19 cellular contexts compared by ENCODE assay signal in the genomic region with DNA sequence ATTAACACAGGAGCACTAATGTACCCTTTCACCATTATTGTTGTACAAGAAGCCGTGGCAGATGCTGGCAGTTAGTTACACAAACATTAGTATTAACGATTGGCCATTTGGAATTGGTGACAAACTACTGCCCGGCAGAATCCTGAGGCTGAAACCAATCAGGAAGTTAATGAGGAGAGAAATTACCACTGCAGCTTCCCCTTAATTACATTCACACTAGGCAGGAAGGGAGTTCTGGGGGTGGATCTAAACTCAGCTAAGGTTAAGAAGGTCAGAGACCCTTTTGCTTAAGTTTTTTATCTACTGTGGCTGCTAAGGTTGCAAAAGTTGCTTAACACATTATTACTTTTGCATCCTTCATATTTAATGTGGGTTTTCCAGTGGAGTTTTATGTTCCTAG. TPM values are rescaled to one million over a fixed set of nuclear protein-coding genes. Genes with fewer than 3 reads are reported as not detected.
DNase-seq lines count a peak whose midpoint lies in the region; ATAC-seq and TF ChIP-seq lines count a peak whose summit lies in the region.
"Had no signal": no experiment of that assay in that cellular context is flagged by ENCODE, and none has a peak within 500 bp of the region (broad histone marks: within the 10 kb centered on the region; RNA-seq: fewer than 3 reads in every experiment).

No MANE protein-coding gene starts in this region.

- peak; percentile 25 for DNase-seq in DMS153 (lab: John Stamatoyannopoulos, UW)
- DNase-seq in NOMO-1 treated with DMSO at 0.1 percent for 48 hours (lab: John Stamatoyannopoulos, UW; ENCODE audit: unreplicated experiment): peak; percentile 32
- DNase-seq in left kidney (ENCODE audit: low read depth, low spot score): peak; percentile 44
- no peak for DNase-seq in GM10248 (ENCODE audit: extremely low spot score)
- DNase-seq in activated CD8-positive, alpha-beta memory T cell treated with anti-CD3 and anti-CD28 coated beads, Interleukin-2, amount 50 U/mL, for 4 hours: no peak
- no peak for DNase-seq in omental fat pad (ENCODE audit: low spot score)
- DNase-seq in activated T-cell treated with anti-CD3 and anti-CD28 coated beads, Interleukin-2, amount 50 U/mL, for 1 hour: no peak
- DNase-seq: CD4-positive, alpha-beta T cell; DND-41; HFFc6; NCI-H187 treated with DMSO at 0.1 percent for 48 hours; NCI-H446; NCI-H82; PC-9; T-helper 9 cell had no signal

- H3K4me3 ChIP-seq in Loucy (ENCODE audit: low read length, poor library complexity, severe bottlenecking): no peak overlapping the region
- H3K4me3 ChIP-seq: GM12878, K562, PC-9 had no signal

- H3K9ac ChIP-seq in Loucy (ENCODE audit: low read depth, low read length, poor library complexity, severe bottlenecking): no peak overlapping the region

- H3K9me2 ChIP-seq in Loucy (replicated peaks; ENCODE audit: low read depth, low read length): no peaks in the 10 kb centered on the region

- H3K79me2 ChIP-seq in Loucy (ENCODE audit: insufficient read depth, low read length): no peaks in the 10 kb centered on the region

- H3K36me3 ChIP-seq in Loucy (ENCODE audit: insufficient read depth, low read length): no peaks in the 10 kb centered on the region

- no peaks in the 10 kb centered on the region for H3K27me3 ChIP-seq in Loucy (ENCODE audit: insufficient read depth, low read length, poor library complexity, severe bottlenecking)

- POLR2A ChIA-PET in GM10248 (lab: Yijun Ruan, JAX): no interaction called here

- H3F3A ChIP-seq in Loucy (ENCODE audit: low read depth): no peaks in the 10 kb centered on the region

- TF ChIP-seq CTCF in Loucy (conservative IDR thresholded peaks at IDR 0.05; ENCODE audit: low read length): no peak
- TF ChIP-seq CTCF in GM10248 (IDR thresholded peaks at IDR 0.05; ENCODE audit: control extremely low read depth, extremely low read depth, low read depth, missing control alignments): no peak
- no peak for TF ChIP-seq CTCF in omental fat pad (IDR thresholded peaks at IDR 0.05)

- H3K9me3 ChIP-seq in Loucy (ENCODE audit: insufficient read depth, low read depth, low read length): no peaks in the 10 kb centered on the region

- no peaks in the 10 kb centered on the region for H4K20me1 ChIP-seq in Loucy (ENCODE audit: insufficient read depth, low read length, poor library complexity, severe bottlenecking)

- peaks cover 19% of the 10 kb centered on the region for H3K4me1 ChIP-seq in Loucy (ENCODE audit: insufficient read depth, low read length, poor library complexity, severe bottlenecking)

- CTCF ChIA-PET in GM10248 (lab: Yijun Ruan, JAX): interaction anchor here (0.7 to 2.0 kb wide), 4 partner anchors 13 to 58 kb away, joined by 3 to 6 read pairs (median 3); no protein-coding TSS in a partner anchor

- peak overlapping the region; percentile 83 for H2AFZ ChIP-seq in Loucy (ENCODE audit: low read length)
- H2AFZ ChIP-seq: PC-9 had no signal

- H3K4me2 ChIP-seq in Loucy (ENCODE audit: low read depth, low read length, poor library complexity, severe bottlenecking): peak overlapping the region; percentile 47
- H3K4me2 ChIP-seq: PC-9 had no signal

- ATAC-seq in omental fat pad (ENCODE audit: low FRiP score): no peak

RNA-seq across cellular contexts. Expression of a gene that starts 9.5 kb away (rescaled TPM):
- under 1 TPM in 1 of 4 donors, not detected in 3; 0.47 TPM for total RNA-seq in omental fat pad
- total RNA-seq: CD4-positive, alpha-beta T cell; H4; HFFc6; K562; PC-9 had no signal

Comparison
In these comparisons a context has a peak if more than half of its experiments do, and no peak if none do; other contexts are left out.
1. DNase-seq: peak in DMS153 (single experiment), NOMO-1 treated with DMSO at 0.1 percent for 48 hours (single experiment) and left kidney (single experiment); none in GM10248 (single experiment), activated CD8-positive, alpha-beta memory T cell treated with anti-CD3 and anti-CD28 coated beads, Interleukin-2, amount 50 U/mL, for 4 hours (single experiment), omental fat pad (single experiment) and activated T-cell treated with anti-CD3 and anti-CD28 coated beads, Interleukin-2, amount 50 U/mL, for 1 hour (single experiment).